Comparison of ENCODE assay signal across 10 cellular contexts in the genomic region with DNA sequence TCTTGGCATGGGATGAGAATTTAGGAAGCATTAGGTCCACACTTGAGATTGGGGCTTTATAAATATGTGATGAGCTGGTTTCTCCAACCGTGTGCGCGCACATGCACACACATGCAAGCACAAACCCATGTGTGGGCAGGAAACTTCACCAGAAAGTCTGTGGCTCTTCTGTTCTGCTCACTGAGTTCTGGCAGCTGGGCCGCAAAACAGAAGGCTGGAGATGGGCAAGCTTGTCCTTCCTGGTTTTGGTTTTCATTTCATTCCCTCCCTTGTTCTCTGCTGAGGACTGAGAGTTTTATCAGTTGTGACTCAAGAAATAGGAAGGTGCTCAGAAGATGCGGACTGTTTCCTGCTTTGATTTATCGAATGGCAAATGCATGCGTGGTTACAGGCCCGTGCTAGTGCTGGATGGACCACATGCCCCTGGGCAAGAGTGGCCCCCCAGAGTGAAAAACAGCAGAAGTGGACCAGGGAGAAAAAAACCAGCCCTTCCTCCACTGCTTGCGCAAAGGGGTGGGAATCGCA. TPM values are rescaled to one million over a fixed set of nuclear protein-coding genes. Genes with fewer than 3 reads are reported as not detected.
DNase-seq lines count a peak whose midpoint lies in the region; ATAC-seq, FAIRE-seq and TF ChIP-seq lines count a peak whose summit lies in the region.
"Had no signal": no experiment of that assay in that cellular context is flagged by ENCODE, and none has a peak within 500 bp of the region (broad histone marks: within the 10 kb centered on the region; RNA-seq: fewer than 3 reads in every experiment).

No MANE protein-coding gene starts in this region.

- peaks cover 14% of the 10 kb centered on the region; the same call in 2 of the 3 replicates for H3K4me1 Mint-ChIP-seq in GM23338

- H3K79me2 ChIP-seq in GM23338 (replicated peaks; ENCODE audit: insufficient read depth): peaks cover 11% of the 10 kb centered on the region

- H3K27ac Mint-ChIP-seq in GM23338: no peak overlapping the region

- TF ChIP-seq POLR2A in lower leg skin (IDR thresholded peaks at IDR 0.05): no peak

- ATAC-seq in GM23338: no peak
- ATAC-seq: K562 had no signal

- H3K27me3 ChIP-seq in GM23338 (ENCODE audit: insufficient read depth) (no peaks in the 10 kb centered on the region), small intestine (ENCODE audit: control insufficient read depth in 2 of 2, insufficient read depth in 2 of 2, low read length in 2 of 2) (no peaks in the 10 kb centered on the region)

- 31 to 44% (median 37%) methylated on average over 10 of the region's 10 CpGs for WGBS in small intestine, 3 donors
- 29 to 36% methylated on average over 10 of the region's 10 CpGs for WGBS in lower leg skin, 2 donors

- DNase-seq in GM12865 (ENCODE audit: low read depth) (peak; percentile 97), GM23338 (ENCODE audit: low spot score) (peak; percentile 7), RCC 7860 (ENCODE audit: low spot score) (peak; percentile 42), fibroblast of mammary gland (ENCODE audit: low read depth) (peak; percentile 76), small intestine (peak; percentile 85), caudate nucleus (lab: John Stamatoyannopoulos, UW) (no peak), C1 segment of cervical spinal cord (lab: John Stamatoyannopoulos, UW) (no peak), lower leg skin (ENCODE audit: low spot score in 2 of 2) (no peak)

- H3K36me3 ChIP-seq in GM23338 (ENCODE audit: insufficient read depth) (no peaks in the 10 kb centered on the region), small intestine (ENCODE audit: control insufficient read depth in 2 of 2, insufficient read depth in 2 of 2, low read length in 2 of 2) (no peaks in the 10 kb centered on the region)

- FAIRE-seq in RCC 7860 (lab: Jason Lieb, UNC): no peak
- no peak for FAIRE-seq in small intestine (lab: Jason Lieb, UNC)
- FAIRE-seq: K562 had no signal

- H3K4me1 ChIP-seq in GM23338 (ENCODE audit: insufficient read depth) (peaks cover 8% of the 10 kb centered on the region; the same call in 1 of the 2 replicates), small intestine (ENCODE audit: control insufficient read depth in 2 of 2, insufficient read depth in 1 of 2, low read depth in 1 of 2, low read length in 1 of 2) (peaks cover 15 to 23% of the 10 kb centered on the region in 2 donors)

- no peaks in the 10 kb centered on the region for H3K9me3 ChIP-seq in small intestine (ENCODE audit: control insufficient read depth, low read depth)

- H3K4me2 ChIP-seq in GM23338: no peak overlapping the region

- TF ChIP-seq CTCF in GM12865 (IDR thresholded peaks at IDR 0.05; ENCODE audit: insufficient read depth, low read depth, low read length, missing control alignments) (no peak), GM23338 (conservative IDR thresholded peaks at IDR 0.05; ENCODE audit: low read depth in 2 of 2) (no peak), fibroblast of mammary gland (conservative IDR thresholded peaks at IDR 0.05; ENCODE audit: control insufficient read depth, insufficient read depth, low read depth, low read length) (no peak), lower leg skin (IDR thresholded peaks at IDR 0.05) (no peak)

- intact Hi-C loops in lower leg skin (cut with DNase I; ENCODE audit: low total_unique reads): no loop called here

- peaks cover 4% of the 10 kb centered on the region for H3K27me3 Mint-ChIP-seq in GM23338 (ENCODE audit: insufficient read depth, low read depth, poor library complexity)

- H3K9me3 Mint-ChIP-seq in GM23338: no peaks in the 10 kb centered on the region

- H3K4me3 Mint-ChIP-seq in GM23338: no peak overlapping the region

- H3K9me2 ChIP-seq in GM23338 (ENCODE audit: insufficient read depth): no peaks in the 10 kb centered on the region

- H4K20me1 ChIP-seq in GM23338 (replicated peaks; ENCODE audit: insufficient read depth): peaks cover 11% of the 10 kb centered on the region

- no peak overlapping the region for H2AFZ ChIP-seq in GM23338

- H3F3A ChIP-seq in GM23338 (replicated peaks; ENCODE audit: low read depth): 0 out of 2 replicates have a peak, but pooled peaks cover 4% of the 10 kb centered on the region

- H3K27ac ChIP-seq in GM23338 (ENCODE audit: low read depth): 0 out of 2 replicates have a peak overlapping the region, but pooled peaks have one; percentile 50
- H3K27ac ChIP-seq in small intestine (ENCODE audit: low read depth in 1 of 2, low read length in 1 of 2): peak overlapping the region; percentile 78 to 83
- H3K27ac ChIP-seq in caudate nucleus (ENCODE audit: low read depth, low read length): no peak overlapping the region

- H3K36me3 Mint-ChIP-seq in GM23338 (ENCODE audit: low read depth): no peaks in the 10 kb centered on the region; the same call in 1 of the 3 replicates

- peak overlapping the region; percentile 28 for H3K4me3 ChIP-seq in GM12865 (ENCODE audit: low read depth, low read length)
- H3K4me3 ChIP-seq in GM23338: no peak overlapping the region
- H3K4me3 ChIP-seq in fibroblast of mammary gland (ENCODE audit: control insufficient read depth, low read depth, low read length): no peak overlapping the region
- no peak overlapping the region for H3K4me3 ChIP-seq in small intestine (ENCODE audit: low read depth in 1 of 2, low read length in 2 of 2)
- H3K4me3 ChIP-seq in lower leg skin (ENCODE audit: low read depth, poor library complexity, severe bottlenecking): no peak overlapping the region
- H3K4me3 ChIP-seq: K562 had no signal

TF ChIP-seq in GM23338, 12 proteins besides CTCF, POLR2A, EP300 and RAD21 (continues in another document):
- TF ChIP-seq NANOG (IDR thresholded peaks at IDR 0.05; ENCODE audit: borderline replicate concordance): no peak
- no peak for TF ChIP-seq EZH2 (IDR thresholded peaks at IDR 0.05; ENCODE audit: low read depth, unreplicated experiment)
- TF ChIP-seq CREB1 (CRISPR knock-in tag; IDR thresholded peaks at IDR 0.05; ENCODE audit: low read depth): no peak
- no peak for TF ChIP-seq POLR2AphosphoS5 (IDR thresholded peaks at IDR 0.05; ENCODE audit: low read depth)
- TF ChIP-seq EZH2phosphoT487 (IDR thresholded peaks at IDR 0.05; ENCODE audit: unreplicated experiment): no peak
- no peak for TF ChIP-seq STAT1 (IDR thresholded peaks at IDR 0.05; ENCODE audit: unreplicated experiment)
- TF ChIP-seq, protein P1, sequence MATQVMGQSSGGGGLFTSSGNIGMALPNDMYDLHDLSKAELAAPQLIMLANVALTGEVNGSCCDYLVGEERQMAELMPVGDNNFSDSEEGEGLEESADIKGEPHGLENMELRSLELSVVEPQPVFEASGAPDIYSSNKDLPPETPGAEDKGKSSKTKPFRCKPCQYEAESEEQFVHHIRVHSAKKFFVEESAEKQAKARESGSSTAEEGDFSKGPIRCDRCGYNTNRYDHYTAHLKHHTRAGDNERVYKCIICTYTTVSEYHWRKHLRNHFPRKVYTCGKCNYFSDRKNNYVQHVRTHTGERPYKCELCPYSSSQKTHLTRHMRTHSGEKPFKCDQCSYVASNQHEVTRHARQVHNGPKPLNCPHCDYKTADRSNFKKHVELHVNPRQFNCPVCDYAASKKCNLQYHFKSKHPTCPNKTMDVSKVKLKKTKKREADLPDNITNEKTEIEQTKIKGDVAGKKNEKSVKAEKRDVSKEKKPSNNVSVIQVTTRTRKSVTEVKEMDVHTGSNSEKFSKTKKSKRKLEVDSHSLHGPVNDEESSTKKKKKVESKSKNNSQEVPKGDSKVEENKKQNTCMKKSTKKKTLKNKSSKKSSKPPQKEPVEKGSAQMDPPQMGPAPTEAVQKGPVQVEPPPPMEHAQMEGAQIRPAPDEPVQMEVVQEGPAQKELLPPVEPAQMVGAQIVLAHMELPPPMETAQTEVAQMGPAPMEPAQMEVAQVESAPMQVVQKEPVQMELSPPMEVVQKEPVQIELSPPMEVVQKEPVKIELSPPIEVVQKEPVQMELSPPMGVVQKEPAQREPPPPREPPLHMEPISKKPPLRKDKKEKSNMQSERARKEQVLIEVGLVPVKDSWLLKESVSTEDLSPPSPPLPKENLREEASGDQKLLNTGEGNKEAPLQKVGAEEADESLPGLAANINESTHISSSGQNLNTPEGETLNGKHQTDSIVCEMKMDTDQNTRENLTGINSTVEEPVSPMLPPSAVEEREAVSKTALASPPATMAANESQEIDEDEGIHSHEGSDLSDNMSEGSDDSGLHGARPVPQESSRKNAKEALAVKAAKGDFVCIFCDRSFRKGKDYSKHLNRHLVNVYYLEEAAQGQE (IDR thresholded peaks at IDR 0.05; ENCODE audit: unreplicated experiment): no peak

RNA-seq across cellular contexts. Expression of gene MAP3K14, which starts 14.1 kb away (rescaled TPM):
- 3.9 and 4.9 TPM in 2 replicates for total RNA-seq in GM23338 (2014; rRNA removed; shearing (Covaris generic))
- polyA plus RNA-seq in GM23338 (2016; fragmentation: Nextera tagmentation; extraction: Ambion mirVana) (1.3 and 1.4 TPM in 2 replicates), small intestine (10 to 100 TPM; 10.8 to 19.2 (median 11.3) TPM)
- 10 to 100 TPM in 3 of 4 donors, 1 to 10 TPM in 1; 8.1 to 13.0 (median 11.0) TPM for total RNA-seq in lower leg skin

RNA-seq across cellular contexts. Expression of gene SPATA32, which starts 40.8 kb away (rescaled TPM):
- not detected in 2 replicates for total RNA-seq in GM23338 (2014; rRNA removed; shearing (Covaris generic))
- polyA plus RNA-seq in GM23338 (2016; fragmentation: Nextera tagmentation; extraction: Ambion mirVana): 0.23 TPM in 1 of 2 replicates, not detected in the other
- under 1 TPM in 1 of 3 donors, not detected in 2; 0.04 TPM for polyA plus RNA-seq in small intestine
- total RNA-seq in lower leg skin: not detected
- total RNA-seq: glomerular endothelial cell, K562 had no signal

Comparison
In these comparisons a context has a peak if more than half of its experiments do, and no peak if none do; other contexts are left out.
1. DNase-seq: peak in GM12865 (single experiment), GM23338 (single experiment), RCC 7860 (single experiment), fibroblast of mammary gland (single experiment) and small intestine (single experiment); none in caudate nucleus (0 of 61), C1 segment of cervical spinal cord (0 of 14) and lower leg skin (0 of 2).